In genomic region chr6:16184129-16184528, GRCh38 we compare ENCODE assay signal across 8 cellular contexts. TPM values are rescaled to one million over a fixed set of nuclear protein-coding genes. Genes with fewer than 3 reads are reported as not detected.
DNase-seq lines count a peak whose midpoint lies in the region; ATAC-seq, FAIRE-seq and TF ChIP-seq lines count a peak whose summit lies in the region.

No MANE protein-coding gene starts in this region.

- H3K4me3 ChIP-seq in endothelial cell of umbilical vein (replicated peaks in 1 of 3; ENCODE audit: insufficient read depth in 1 of 3, low read depth in 1 of 3, low read length in 3 of 3) = no peak overlapping the region
- no peak overlapping the region for H3K4me3 ChIP-seq in gastrocnemius medialis

- no peaks in the 10 kb centered on the region for H3K36me3 ChIP-seq in endothelial cell of umbilical vein (ENCODE audit: control insufficient read depth in 2 of 2, extremely low read depth in 1 of 2, insufficient read depth in 2 of 2, low read length in 2 of 2)
- no peaks in the 10 kb centered on the region for H3K36me3 ChIP-seq in gastrocnemius medialis

- no peaks in the 10 kb centered on the region for H3K9me1 ChIP-seq in endothelial cell of umbilical vein (replicated peaks; ENCODE audit: control insufficient read depth, extremely low read depth, insufficient read depth, low read length)

- no peaks in the 10 kb centered on the region for H4K20me1 ChIP-seq in endothelial cell of umbilical vein (replicated peaks; ENCODE audit: control insufficient read depth, extremely low read depth, insufficient read depth, low read length)

- no peak overlapping the region for H2AFZ ChIP-seq in endothelial cell of umbilical vein (ENCODE audit: low read depth, low read length)

- no peaks in the 10 kb centered on the region for H3K79me2 ChIP-seq in endothelial cell of umbilical vein (ENCODE audit: control insufficient read depth, insufficient read depth, low read length)

- H3K27ac ChIP-seq in endothelial cell of umbilical vein (ENCODE audit: insufficient read depth, low read depth, low read length) (no peak overlapping the region), gastrocnemius medialis (no peak overlapping the region)

- H3K4me1 ChIP-seq in endothelial cell of umbilical vein (ENCODE audit: control insufficient read depth, extremely low read depth, insufficient read depth, low read length) (no peaks in the 10 kb centered on the region), gastrocnemius medialis (peaks cover 4 to 12% of the 10 kb centered on the region in 2 donors)

- H3K9ac ChIP-seq in endothelial cell of umbilical vein (replicated peaks; ENCODE audit: extremely low read depth, insufficient read depth, low read length) = no peak overlapping the region

- H3K27me3 ChIP-seq in endothelial cell of umbilical vein (ENCODE audit: control insufficient read depth in 2 of 2, insufficient read depth in 2 of 2, low read length in 2 of 2) (peaks cover 12 to 14% of the 10 kb centered on the region in 2 experiments), gastrocnemius medialis (no peaks in the 10 kb centered on the region)

- ATAC-seq in GM21576 (IDR thresholded peaks at IDR 0.05; ENCODE audit: unreplicated experiment) (peak; percentile 68), gastrocnemius medialis (peak; percentile 81 to 84), HG03135 (IDR thresholded peaks at IDR 0.05; ENCODE audit: unreplicated experiment) (no peak), GM21447 (IDR thresholded peaks at IDR 0.05; ENCODE audit: unreplicated experiment) (no peak)

- CTCF ChIA-PET in endothelial cell of umbilical vein (lab: Charles Lee) = interaction anchor here (0.7 to 7.7 kb wide), 39 partner anchors 8 to 555 kb away, joined by 3 to 287 read pairs (median 6); partner anchors contain the start of genes DTNBP1 and MYLIP

- FAIRE-seq in D721Med (lab: Jason Lieb, UNC) = no peak
- FAIRE-seq in endothelial cell of umbilical vein (lab: Jason Lieb, UNC) = no peak

- TF ChIP-seq CTCF in D721Med (IDR thresholded peaks at IDR 0.05; ENCODE audit: insufficient read depth, missing control alignments) (peak; percentile 57), endothelial cell of umbilical vein (IDR thresholded peaks at IDR 0.05; ENCODE audit: extremely low read depth in 1 of 2, insufficient read depth in 1 of 2, low read depth in 1 of 2, low read length in 2 of 2) (peak; percentile 29 to 42), gastrocnemius medialis (IDR thresholded peaks at IDR 0.05 in 4 of 5, conservative IDR thresholded peaks at IDR 0.05 in 1 of 5) (peak in 3 of 5 experiments; percentile 29 to 56 (median 47))

- H3K4me2 ChIP-seq in endothelial cell of umbilical vein (ENCODE audit: insufficient read depth, low read length) = no peak overlapping the region

- POLR2A ChIA-PET in endothelial cell of umbilical vein (lab: Charles Lee) = interaction anchor here (0.9 kb wide), 1 partner anchor 54 kb away, joined by 3 read pairs; no protein-coding TSS in a partner anchor

- intact Hi-C loops in endothelial cell of umbilical vein (cut with micrococcal nuclease) (loop anchor here (1.0 to 10.0 kb wide), 3 partner anchors 93 to 292 kb away; no protein-coding TSS in a partner anchor), gastrocnemius medialis (cut with DNase I; ENCODE audit: low total_unique reads) (loop anchor here (1.0 to 2.0 kb wide), 2 partner anchors 55 to 493 kb away; partner anchors contain the start of gene MYLIP)

- H3K9me3 ChIP-seq in endothelial cell of umbilical vein (replicated peaks; ENCODE audit: control insufficient read depth, insufficient read depth, low read length) (no peaks in the 10 kb centered on the region), gastrocnemius medialis (no peaks in the 10 kb centered on the region)

- TF ChIP-seq POLR2A in endothelial cell of umbilical vein (IDR thresholded peaks at IDR 0.05; ENCODE audit: low read depth, low read length) (no peak), gastrocnemius medialis (IDR thresholded peaks at IDR 0.05) (no peak)

- dilution Hi-C loops in endothelial cell of umbilical vein (cut with MboI; ENCODE audit: extremely low pct_ligation_motif_present, low sequenced_read_pairs) = no loop called here

- no peak for DNase-seq in D721Med (ENCODE audit: insufficient read length, low spot score)
- peak; percentile 62 for DNase-seq in NCI-H82 treated with DMSO at 0.1 percent for 48 hours (lab: John Stamatoyannopoulos, UW; ENCODE audit: unreplicated experiment)
- peak; percentile 47 for DNase-seq in endothelial cell of umbilical vein (ENCODE audit: low read depth, low spot score)
- peak; percentile 21 to 61 for DNase-seq in gastrocnemius medialis
- DNase-seq in NCI-H2171 (lab: John Stamatoyannopoulos, UW) = no peak

- in situ Hi-C loops in gastrocnemius medialis (cut with MboI; ENCODE audit: low sequenced_read_pairs in 4 of 4) = loop anchor here in 3 of 4 donors (5.0 to 25.0 kb wide), 4 partner anchors 197 to 492 kb away; no protein-coding TSS in a partner anchor

- no TSS peak for BruUV-seq in endothelial cell of umbilical vein (replicated peaks; lab: Mats Ljungman, UMichigan)

TF ChIP-seq in endothelial cell of umbilical vein, 7 proteins besides CTCF, POLR2A, EP300 and RAD21:
- TF ChIP-seq MAX (IDR thresholded peaks at IDR 0.05; ENCODE audit: insufficient read depth, insufficient read length) (no peak), EZH2 (IDR thresholded peaks at IDR 0.05; ENCODE audit: borderline replicate concordance, low read depth, low read length, severe bottlenecking) (no peak), MYC (IDR thresholded peaks at IDR 0.05; ENCODE audit: low read depth, low read length) (no peak), JUN (IDR thresholded peaks at IDR 0.05; ENCODE audit: borderline replicate concordance, insufficient read depth, insufficient read length, low read depth) (no peak), FOS (IDR thresholded peaks at IDR 0.05; ENCODE audit: borderline replicate concordance, insufficient read depth, low read length) (no peak), GATA2 (IDR thresholded peaks at IDR 0.05; ENCODE audit: insufficient read depth, insufficient read length, low read depth, low read length) (no peak), POLR2AphosphoS5 (IDR thresholded peaks at IDR 0.05; ENCODE audit: insufficient read depth, low read depth, low read length) (no peak)
TF ChIP-seq in endothelial cell of umbilical vein: peak in this region for 0.

RNA-seq across cellular contexts. Expression of gene GMPR, which starts 54.3 kb away (rescaled TPM):
- 36.3 and 43.2 TPM in 2 replicates for total RNA-seq in endothelial cell of umbilical vein
- polyA plus RNA-seq in endothelial cell of umbilical vein = 58.7 and 64.0 TPM in 2 replicates
- polyA plus RNA-seq in endothelial cell of umbilical vein (2011; cell fraction: cytosol; rRNA removed) = 57.6 and 61.4 TPM in 2 replicates
- polyA plus RNA-seq in endothelial cell of umbilical vein (2011; cell fraction: nucleus; rRNA removed) = 33.5 and 37.9 TPM in 2 replicates
- polyA plus RNA-seq in endothelial cell of umbilical vein (2012) = 23.4 and 30.6 TPM in 2 replicates
- 52.9 and 54.1 TPM in 2 replicates for polyA minus RNA-seq in endothelial cell of umbilical vein
- not detected for polyA minus RNA-seq in endothelial cell of umbilical vein (2011; cell fraction: cytosol; rRNA and poly(A)+ RNA removed)
- polyA minus RNA-seq in endothelial cell of umbilical vein (2011; cell fraction: nucleus; rRNA and poly(A)+ RNA removed) = 24.2 and 26.7 TPM in 2 replicates
- total RNA-seq in gastrocnemius medialis = 100 to 1,000 TPM; 109 to 266 (median 239) TPM

RNA-seq across cellular contexts. Expression of gene MYLIP, which starts 55.2 kb away (rescaled TPM):
- total RNA-seq in endothelial cell of umbilical vein (15.4 and 19.2 TPM in 2 replicates), gastrocnemius medialis (10 to 100 TPM in 3 of 4 donors, 1 to 10 TPM in 1; 8.9 to 28.6 (median 18.3) TPM)
- 13.8 and 16.9 TPM in 2 replicates for polyA plus RNA-seq in endothelial cell of umbilical vein
- polyA plus RNA-seq in endothelial cell of umbilical vein (2011; cell fraction: cytosol; rRNA removed) = 16.4 and 17.3 TPM in 2 replicates
- 44.3 and 52.9 TPM in 2 replicates for polyA plus RNA-seq in endothelial cell of umbilical vein (2011; cell fraction: nucleus; rRNA removed)
- 9.0 and 9.1 TPM in 2 replicates for polyA plus RNA-seq in endothelial cell of umbilical vein (2012)
- 31.0 and 32.5 TPM in 2 replicates for polyA minus RNA-seq in endothelial cell of umbilical vein
- polyA minus RNA-seq in endothelial cell of umbilical vein (2011; cell fraction: cytosol; rRNA and poly(A)+ RNA removed) = 6.7 TPM
- 36.2 and 38.2 TPM in 2 replicates for polyA minus RNA-seq in endothelial cell of umbilical vein (2011; cell fraction: nucleus; rRNA and poly(A)+ RNA removed)

Comparison
In these comparisons a context has a peak if more than half of its experiments do, and no peak if none do; other contexts are left out.
1. DNase-seq: peak in NCI-H82 treated with DMSO at 0.1 percent for 48 hours (single experiment), endothelial cell of umbilical vein (single experiment) and gastrocnemius medialis (2 of 2); none in D721Med (single experiment) and NCI-H2171 (single experiment).
2. ATAC-seq: peak in GM21576 (single experiment) and gastrocnemius medialis (2 of 2); none in HG03135 (single experiment) and GM21447 (single experiment).
3. Peak in every context shown above with its lines, with median percentiles within 50 percentile points of each other: CTCF ChIP-seq.